Comparison of ENCODE assay signal across 2 cellular contexts in the genomic region with DNA sequence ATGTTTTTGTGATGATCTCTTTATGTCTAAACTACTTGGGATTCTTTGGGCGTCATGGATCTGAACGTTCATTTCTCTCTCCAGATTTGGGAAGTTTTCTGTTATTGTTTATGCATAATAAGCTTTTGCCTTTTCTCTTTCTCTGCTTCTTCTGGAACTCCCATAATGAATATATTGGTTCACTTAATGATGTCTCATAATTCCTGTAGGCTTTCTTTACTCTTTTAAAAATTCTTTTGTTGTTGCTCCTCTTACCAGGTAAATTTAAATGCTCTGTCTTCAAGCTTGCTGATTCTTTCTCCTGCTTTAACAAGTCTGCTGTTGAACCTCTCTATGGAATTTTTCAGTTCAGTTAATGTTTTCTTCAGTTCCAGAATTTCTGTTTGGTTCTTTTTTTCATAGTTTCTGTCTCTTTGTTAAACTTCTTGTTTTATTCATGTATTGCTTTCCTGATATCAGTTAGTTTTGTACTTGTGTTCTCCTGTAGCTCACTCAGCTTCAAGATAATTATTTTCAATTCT.
TF ChIP-seq lines count a peak whose summit lies in the region.

No MANE protein-coding gene starts in this region.

TF ChIP-seq in HepG2, 621 proteins besides CTCF, POLR2A, EP300 and RAD21 (continued from another document):
- no peak for TF ChIP-seq TEAD2 (CRISPR knock-in tag; IDR thresholded peaks at IDR 0.05)
- TF ChIP-seq, protein P1, sequence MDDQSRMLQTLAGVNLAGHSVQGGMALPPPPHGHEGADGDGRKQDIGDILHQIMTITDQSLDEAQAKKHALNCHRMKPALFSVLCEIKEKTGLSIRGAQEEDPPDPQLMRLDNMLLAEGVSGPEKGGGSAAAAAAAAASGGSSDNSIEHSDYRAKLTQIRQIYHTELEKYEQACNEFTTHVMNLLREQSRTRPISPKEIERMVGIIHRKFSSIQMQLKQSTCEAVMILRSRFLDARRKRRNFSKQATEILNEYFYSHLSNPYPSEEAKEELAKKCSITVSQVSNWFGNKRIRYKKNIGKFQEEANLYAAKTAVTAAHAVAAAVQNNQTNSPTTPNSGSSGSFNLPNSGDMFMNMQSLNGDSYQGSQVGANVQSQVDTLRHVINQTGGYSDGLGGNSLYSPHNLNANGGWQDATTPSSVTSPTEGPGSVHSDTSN (CRISPR knock-in tag; IDR thresholded peaks at IDR 0.05; ENCODE audit: borderline replicate concordance): no peak
- peak; percentile 94; the same call in 1 of the 2 replicates for TF ChIP-seq ZNF160 (CRISPR knock-in tag; IDR thresholded peaks at IDR 0.05)
- TF ChIP-seq, protein P2, sequence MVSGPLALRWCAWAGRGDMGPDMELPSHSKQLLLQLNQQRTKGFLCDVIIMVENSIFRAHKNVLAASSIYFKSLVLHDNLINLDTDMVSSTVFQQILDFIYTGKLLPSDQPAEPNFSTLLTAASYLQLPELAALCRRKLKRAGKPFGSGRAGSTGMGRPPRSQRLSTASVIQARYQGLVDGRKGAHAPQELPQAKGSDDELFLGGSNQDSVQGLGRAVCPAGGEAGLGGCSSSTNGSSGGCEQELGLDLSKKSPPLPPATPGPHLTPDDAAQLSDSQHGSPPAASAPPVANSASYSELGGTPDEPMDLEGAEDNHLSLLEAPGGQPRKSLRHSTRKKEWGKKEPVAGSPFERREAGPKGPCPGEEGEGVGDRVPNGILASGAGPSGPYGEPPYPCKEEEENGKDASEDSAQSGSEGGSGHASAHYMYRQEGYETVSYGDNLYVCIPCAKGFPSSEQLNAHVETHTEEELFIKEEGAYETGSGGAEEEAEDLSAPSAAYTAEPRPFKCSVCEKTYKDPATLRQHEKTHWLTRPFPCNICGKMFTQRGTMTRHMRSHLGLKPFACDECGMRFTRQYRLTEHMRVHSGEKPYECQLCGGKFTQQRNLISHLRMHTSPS (CRISPR knock-in tag; IDR thresholded peaks at IDR 0.05; ENCODE audit: low read depth): no peak
- no peak for TF ChIP-seq HNRNPLL (IDR thresholded peaks at IDR 0.05; ENCODE audit: low read depth, low read length, poor library complexity, severe bottlenecking)

TF ChIP-seq in HEK293, 187 proteins besides CTCF, POLR2A, EP300 and RAD21 (continued from another document):
- TF ChIP-seq, protein P3, sequence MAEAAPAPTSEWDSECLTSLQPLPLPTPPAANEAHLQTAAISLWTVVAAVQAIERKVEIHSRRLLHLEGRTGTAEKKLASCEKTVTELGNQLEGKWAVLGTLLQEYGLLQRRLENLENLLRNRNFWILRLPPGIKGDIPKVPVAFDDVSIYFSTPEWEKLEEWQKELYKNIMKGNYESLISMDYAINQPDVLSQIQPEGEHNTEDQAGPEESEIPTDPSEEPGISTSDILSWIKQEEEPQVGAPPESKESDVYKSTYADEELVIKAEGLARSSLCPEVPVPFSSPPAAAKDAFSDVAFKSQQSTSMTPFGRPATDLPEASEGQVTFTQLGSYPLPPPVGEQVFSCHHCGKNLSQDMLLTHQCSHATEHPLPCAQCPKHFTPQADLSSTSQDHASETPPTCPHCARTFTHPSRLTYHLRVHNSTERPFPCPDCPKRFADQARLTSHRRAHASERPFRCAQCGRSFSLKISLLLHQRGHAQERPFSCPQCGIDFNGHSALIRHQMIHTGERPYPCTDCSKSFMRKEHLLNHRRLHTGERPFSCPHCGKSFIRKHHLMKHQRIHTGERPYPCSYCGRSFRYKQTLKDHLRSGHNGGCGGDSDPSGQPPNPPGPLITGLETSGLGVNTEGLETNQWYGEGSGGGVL (tag by site-specific recombination; IDR thresholded peaks at IDR 0.05): no peak
- peak; percentile 61 for TF ChIP-seq TRIM28 (IDR thresholded peaks at IDR 0.05; ENCODE audit: borderline replicate concordance, low read length)
